8 cellular contexts compared by ENCODE assay signal in genomic region chr1:17053071-17053684, GRCh38. TPM values are rescaled to one million over a fixed set of nuclear protein-coding genes. Genes with fewer than 3 reads are reported as not detected.
DNase-seq lines count a peak whose midpoint lies in the region; ATAC-seq and TF ChIP-seq lines count a peak whose summit lies in the region.

No MANE protein-coding gene starts in this region.

- peaks cover 2% of the 10 kb centered on the region for H3K36me3 Mint-ChIP-seq in T-helper 17 cell (ENCODE audit: low read depth)

- in situ Hi-C loops in HAP-1 (cut with MboI; ENCODE audit: low sequenced_read_pairs): loop anchor here (5.0 kb wide), 1 partner anchor 96 kb away; no protein-coding TSS in a partner anchor

- no peak for DNase-seq in HAP-1 (ENCODE audit: low spot score in 2 of 2)
- no peak for DNase-seq in T-helper 17 cell
- no peak for DNase-seq in foreskin fibroblast
- DNase-seq in T-helper 9 cell: no peak
- DNase-seq in UCSD-AML1 (lab: John Stamatoyannopoulos, UW; ENCODE audit: unreplicated experiment): no peak

- peaks cover 23% of the 10 kb centered on the region for H3K4me1 Mint-ChIP-seq in T-helper 17 cell

- no peaks in the 10 kb centered on the region for H3K27me3 ChIP-seq in HAP-1 (ENCODE audit: low read depth)
- H3K27me3 ChIP-seq in skeletal muscle tissue (ENCODE audit: control insufficient read depth in 3 of 3, insufficient read depth in 3 of 3, low read length in 3 of 3): peaks cover 0 to under 1% (median 0%) of the 10 kb centered on the region in 3 donors

- H3K4me3 ChIP-seq in HAP-1: peak overlapping the region; percentile 72
- peak overlapping the region; percentile 74 to 99 for H3K4me3 ChIP-seq in foreskin fibroblast (ENCODE audit: low read depth in 1 of 2, low read length in 2 of 2)
- peak overlapping the region; percentile 93 to 99 (median 99) for H3K4me3 ChIP-seq in skeletal muscle tissue (ENCODE audit: low read length in 3 of 3)

- peaks cover 3% of the 10 kb centered on the region for H3K27me3 Mint-ChIP-seq in T-helper 17 cell

- H3K4me1 ChIP-seq in HAP-1 (peaks cover 14% of the 10 kb centered on the region), skeletal muscle tissue (ENCODE audit: control insufficient read depth in 3 of 3, insufficient read depth in 3 of 3, low read length in 3 of 3) (peaks cover 21 to 41% (median 29%) of the 10 kb centered on the region in 3 donors)

- no peaks in the 10 kb centered on the region for H3K9me3 ChIP-seq in HAP-1
- H3K9me3 ChIP-seq in T-helper 17 cell (ENCODE audit: control insufficient read depth, low read length, poor library complexity, severe bottlenecking): no peaks in the 10 kb centered on the region
- H3K9me3 ChIP-seq in skeletal muscle tissue (ENCODE audit: control insufficient read depth in 3 of 3, low read length in 3 of 3): no peaks in the 10 kb centered on the region

- H3K9ac ChIP-seq in skeletal muscle tissue (ENCODE audit: low read depth in 1 of 3, low read length in 3 of 3): peak overlapping the region; percentile 93 to 99 (median 95)

- H3K4me3 Mint-ChIP-seq in T-helper 17 cell: peak overlapping the region; percentile 98

- peak overlapping the region; percentile 96 for H3K27ac ChIP-seq in skeletal muscle tissue (ENCODE audit: low read depth, low read length)

- TF ChIP-seq CTCF in foreskin fibroblast (IDR thresholded peaks at IDR 0.05; ENCODE audit: low read depth, low read length): no peak

- ATAC-seq in T-helper 17 cell: no peak
- no peak for ATAC-seq in GM19397 (IDR thresholded peaks at IDR 0.05; ENCODE audit: unreplicated experiment)
- ATAC-seq in HG02798 (IDR thresholded peaks at IDR 0.05; ENCODE audit: poor library complexity, unreplicated experiment): no peak

- H3K36me3 ChIP-seq in HAP-1 (replicated peaks): peaks cover 14% of the 10 kb centered on the region
- peaks cover 4 to 11% (median 8%) of the 10 kb centered on the region in 3 donors for H3K36me3 ChIP-seq in skeletal muscle tissue (ENCODE audit: control insufficient read depth in 3 of 3, insufficient read depth in 3 of 3, low read length in 3 of 3)

- H3K27ac Mint-ChIP-seq in T-helper 17 cell: peak overlapping the region; percentile 96

RNA-seq across cellular contexts. Expression of gene SDHB, which starts 0.7 kb away (rescaled TPM):
- 10 to 100 TPM; 43.6 to 48.5 TPM for total RNA-seq in T-helper 17 cell
- 163 TPM for total RNA-seq in skeletal muscle tissue

RNA-seq across cellular contexts. Expression of gene ATP13A2, which starts 41.5 kb away (rescaled TPM):
- 10 to 100 TPM; 44.4 TPM for total RNA-seq in T-helper 17 cell
- 8.9 TPM for total RNA-seq in skeletal muscle tissue
